In genomic region chr4:104930745-104931736, GRCh38 we compare ENCODE assay signal across 1 cellular context.
A peak's percentile ranks its signal among the peaks of the same experiment; 100 is the strongest.
TF ChIP-seq lines count a peak whose summit lies in the region.
"Not testable (repeated sequence)": the region's sequence is repeated elsewhere in the genome, so short reads cannot be mapped to it uniquely, and the experiment has no call there.

No MANE protein-coding gene starts in this region.

TF ChIP-seq in HepG2, 621 proteins besides CTCF, POLR2A, EP300 and RAD21 (continued from another document):
- TF ChIP-seq, protein P1, sequence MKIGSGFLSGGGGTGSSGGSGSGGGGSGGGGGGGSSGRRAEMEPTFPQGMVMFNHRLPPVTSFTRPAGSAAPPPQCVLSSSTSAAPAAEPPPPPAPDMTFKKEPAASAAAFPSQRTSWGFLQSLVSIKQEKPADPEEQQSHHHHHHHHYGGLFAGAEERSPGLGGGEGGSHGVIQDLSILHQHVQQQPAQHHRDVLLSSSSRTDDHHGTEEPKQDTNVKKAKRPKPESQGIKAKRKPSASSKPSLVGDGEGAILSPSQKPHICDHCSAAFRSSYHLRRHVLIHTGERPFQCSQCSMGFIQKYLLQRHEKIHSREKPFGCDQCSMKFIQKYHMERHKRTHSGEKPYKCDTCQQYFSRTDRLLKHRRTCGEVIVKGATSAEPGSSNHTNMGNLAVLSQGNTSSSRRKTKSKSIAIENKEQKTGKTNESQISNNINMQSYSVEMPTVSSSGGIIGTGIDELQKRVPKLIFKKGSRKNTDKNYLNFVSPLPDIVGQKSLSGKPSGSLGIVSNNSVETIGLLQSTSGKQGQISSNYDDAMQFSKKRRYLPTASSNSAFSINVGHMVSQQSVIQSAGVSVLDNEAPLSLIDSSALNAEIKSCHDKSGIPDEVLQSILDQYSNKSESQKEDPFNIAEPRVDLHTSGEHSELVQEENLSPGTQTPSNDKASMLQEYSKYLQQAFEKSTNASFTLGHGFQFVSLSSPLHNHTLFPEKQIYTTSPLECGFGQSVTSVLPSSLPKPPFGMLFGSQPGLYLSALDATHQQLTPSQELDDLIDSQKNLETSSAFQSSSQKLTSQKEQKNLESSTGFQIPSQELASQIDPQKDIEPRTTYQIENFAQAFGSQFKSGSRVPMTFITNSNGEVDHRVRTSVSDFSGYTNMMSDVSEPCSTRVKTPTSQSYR (CRISPR knock-in tag; IDR thresholded peaks at IDR 0.05; ENCODE audit: borderline replicate concordance) = peak; percentile 52; the same call in 1 of the 2 replicates
- TF ChIP-seq ZNF331 (CRISPR knock-in tag; IDR thresholded peaks at IDR 0.05) = 0 out of 2 replicates have a peak, but pooled peaks have one; percentile 18
- TF ChIP-seq HMG20A (CRISPR knock-in tag; IDR thresholded peaks at IDR 0.05; ENCODE audit: borderline replicate concordance) = 0 out of 2 replicates have a peak, but pooled peaks have one; percentile 12
- peak; percentile 56; the same call in 1 of the 2 replicates for TF ChIP-seq SP5 (CRISPR knock-in tag; IDR thresholded peaks at IDR 0.05; ENCODE audit: borderline replicate concordance, low read depth)
- TF ChIP-seq FOXA3 (CRISPR knock-in tag; IDR thresholded peaks at IDR 0.05) = peak; percentile 44
- TF ChIP-seq YY1 (IDR thresholded peaks at IDR 0.05; ENCODE audit: insufficient read depth, insufficient replicate concordance, low read depth, low read length) = peak; percentile 43
- peak; percentile 45; the same call in 1 of the 2 replicates for TF ChIP-seq PAXIP1 (CRISPR knock-in tag; conservative IDR thresholded peaks at IDR 0.05)
- TF ChIP-seq NCOA2 (CRISPR knock-in tag; IDR thresholded peaks at IDR 0.05) = 0 out of 2 replicates have a peak, but pooled peaks have one; percentile 26
- TF ChIP-seq SOX5 (CRISPR knock-in tag; IDR thresholded peaks at IDR 0.05; ENCODE audit: borderline replicate concordance) = peak; percentile 63; the same call in 1 of the 2 replicates
- peak; percentile 12; the same call in 1 of the 2 replicates for TF ChIP-seq TCF7 (IDR thresholded peaks at IDR 0.05; ENCODE audit: low read depth)
- not testable (repeated sequence) for TF ChIP-seq FOXP1, SOX6 (IDR thresholded peaks at IDR 0.05)
- peak; percentile 9; the same call in 1 of the 2 replicates for TF ChIP-seq FOXP1 (CRISPR knock-in tag; IDR thresholded peaks at IDR 0.05)
- TF ChIP-seq SOX6 (CRISPR knock-in tag; IDR thresholded peaks at IDR 0.05) = peak; percentile 59
- 0 out of 2 replicates have a peak, but pooled peaks have one; percentile 10 for TF ChIP-seq TFAP4 (IDR thresholded peaks at IDR 0.05; ENCODE audit: borderline replicate concordance, low read depth)
- TF ChIP-seq ZMYM4 (CRISPR knock-in tag; IDR thresholded peaks at IDR 0.05) = 0 out of 2 replicates have a peak, but pooled peaks have one; percentile 48
